ENCODE assay signal across 26 cellular contexts in genomic region chr3:34731879-34732278, GRCh38.
"Had no signal": no experiment of that assay in that cellular context is flagged by ENCODE, and none has a peak within 500 bp of the region (broad histone marks: within the 10 kb centered on the region; RNA-seq: fewer than 3 reads in every experiment).

No MANE protein-coding gene starts in this region.

- H3K4me1 Mint-ChIP-seq: memory B cell; natural killer cell; stimulated activated effector memory CD8-positive, alpha-beta T cell treated with anti-CD3 and anti-CD28 coated beads, Interleukin-12 subunit alpha, Interleukin-12 subunit beta, amount 100 ng/mL, for 72 hours had no signal

- H3K36me3 Mint-ChIP-seq: memory B cell; stimulated activated effector memory CD8-positive, alpha-beta T cell treated with anti-CD3 and anti-CD28 coated beads, Interleukin-12 subunit alpha, Interleukin-12 subunit beta, amount 100 ng/mL, for 72 hours had no signal

- H3K27me3 Mint-ChIP-seq: memory B cell, progenitor cell of endocrine pancreas had no signal

- FAIRE-seq: colon, pancreas had no signal

- H3K27ac ChIP-seq: dorsolateral prefrontal cortex, epithelial cell of prostate, gastrocnemius medialis, heart left ventricle, hepatocyte, pancreas, stomach, thyroid gland had no signal

- H3K9me3 ChIP-seq: pancreas, thyroid gland had no signal

- H3K27me3 ChIP-seq: dorsolateral prefrontal cortex, gastrocnemius medialis, heart left ventricle, hepatocyte, pancreas, stomach, thyroid gland had no signal

- DNase-seq: dorsolateral prefrontal cortex; effector CD4-positive, alpha-beta T cell; foreskin fibroblast; gastrocnemius medialis; heart left ventricle; natural killer cell; occipital lobe; stimulated activated CD4-positive, alpha-beta T cell treated with anti-CD3 and anti-CD28 coated beads, Interleukin-12 subunit alpha, Interleukin-12 subunit beta, amount 100 ng/mL, for 4 hours; stimulated activated CD4-positive, alpha-beta T cell treated with anti-CD3 and anti-CD28 coated beads, Interleukin-1b, Interleukin-23, amount 100 ng/mL, for 48 hours; stimulated activated CD4-positive, alpha-beta T cell treated with anti-CD3 and anti-CD28 coated beads, Interleukin-4, amount 100 ng/mL, for 24 hours; stimulated activated naive CD4-positive, alpha-beta T cell treated with Interleukin-2 at 50 U/mL for 16 hours; stomach; thyroid gland; trophoblast cell had no signal

- H3K27ac Mint-ChIP-seq: memory B cell; natural killer cell; progenitor cell of endocrine pancreas; stimulated activated effector memory CD8-positive, alpha-beta T cell treated with anti-CD3 and anti-CD28 coated beads, Interleukin-12 subunit alpha, Interleukin-12 subunit beta, amount 100 ng/mL, for 72 hours had no signal

- H3K4me3 ChIP-seq: dorsolateral prefrontal cortex, gastrocnemius medialis, heart left ventricle, hepatocyte, lung, pancreas, smooth muscle cell, stomach, thyroid gland had no signal

- H3K4me1 ChIP-seq: gastrocnemius medialis, heart left ventricle, pancreas, stomach, thyroid gland had no signal

- H2AFZ ChIP-seq: hepatocyte had no signal

- H3K79me2 ChIP-seq: hepatocyte had no signal

- H3K36me3 ChIP-seq: gastrocnemius medialis, heart left ventricle, pancreas, stomach, thyroid gland had no signal

- ATAC-seq: esophagus mucosa; gastrocnemius medialis; heart left ventricle; left lobe of liver; natural killer cell; pancreas; sciatic nerve; stimulated activated effector memory CD8-positive, alpha-beta T cell treated with anti-CD3 and anti-CD28 coated beads, Interleukin-12 subunit alpha, Interleukin-12 subunit beta, amount 100 ng/mL, for 72 hours had no signal

- H3K4me2 ChIP-seq: hepatocyte, smooth muscle cell had no signal

- H3K4me3 Mint-ChIP-seq: memory B cell; natural killer cell; stimulated activated effector memory CD8-positive, alpha-beta T cell treated with anti-CD3 and anti-CD28 coated beads, Interleukin-12 subunit alpha, Interleukin-12 subunit beta, amount 100 ng/mL, for 72 hours had no signal
